1 cellular context compared by ENCODE assay signal in the genomic region with DNA sequence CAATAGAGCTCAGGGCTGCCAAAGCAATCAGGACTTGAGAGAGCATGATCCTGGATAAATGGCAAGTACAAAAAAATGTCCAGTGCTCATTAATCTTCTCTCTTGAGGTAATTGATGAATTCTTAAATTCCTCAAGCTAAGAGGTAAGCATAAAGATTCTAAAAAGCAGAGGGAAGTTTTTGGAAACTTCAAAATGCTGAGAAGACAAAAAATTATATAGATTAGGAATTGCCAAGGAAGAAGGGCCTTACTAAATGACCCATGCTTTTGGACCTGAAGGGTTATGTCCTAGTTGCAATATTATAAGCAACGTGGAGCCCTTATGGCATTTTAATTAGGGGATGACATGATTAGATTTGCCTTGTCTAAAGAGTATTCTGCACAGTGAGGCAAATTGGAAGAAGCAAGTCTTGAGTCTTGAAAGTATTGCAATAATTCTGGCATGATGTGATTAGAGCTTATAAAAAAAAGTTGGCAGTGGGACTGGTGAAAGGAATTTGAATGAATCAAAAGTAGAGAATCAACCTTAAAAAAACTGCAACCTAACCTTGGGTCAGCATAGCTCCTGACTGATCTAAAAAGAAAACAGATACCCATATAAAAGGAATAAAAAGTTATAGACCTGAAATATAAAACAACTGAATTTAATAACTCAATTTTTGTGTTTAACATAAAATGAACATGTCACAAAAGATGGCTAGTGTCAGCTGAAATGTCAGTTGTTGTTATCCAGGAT.
TF ChIP-seq lines count a peak whose summit lies in the region.

No MANE protein-coding gene starts in this region.

TF ChIP-seq in IMR-90, 13 proteins besides CTCF, POLR2A, EP300 and RAD21:
- no peak for TF ChIP-seq SMC3 (IDR thresholded peaks at IDR 0.05; ENCODE audit: low read depth, low read length)
- TF ChIP-seq, protein P1, sequence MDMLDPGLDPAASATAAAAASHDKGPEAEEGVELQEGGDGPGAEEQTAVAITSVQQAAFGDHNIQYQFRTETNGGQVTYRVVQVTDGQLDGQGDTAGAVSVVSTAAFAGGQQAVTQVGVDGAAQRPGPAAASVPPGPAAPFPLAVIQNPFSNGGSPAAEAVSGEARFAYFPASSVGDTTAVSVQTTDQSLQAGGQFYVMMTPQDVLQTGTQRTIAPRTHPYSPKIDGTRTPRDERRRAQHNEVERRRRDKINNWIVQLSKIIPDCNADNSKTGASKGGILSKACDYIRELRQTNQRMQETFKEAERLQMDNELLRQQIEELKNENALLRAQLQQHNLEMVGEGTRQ (IDR thresholded peaks at IDR 0.05; ENCODE audit: low read depth, low read length), result no peak
- no peak for TF ChIP-seq BHLHE40 (IDR thresholded peaks at IDR 0.05; ENCODE audit: low read depth, low read length)
- no peak for TF ChIP-seq RFX5 (IDR thresholded peaks at IDR 0.05; ENCODE audit: low read depth, low read length)
- TF ChIP-seq RCOR1 (IDR thresholded peaks at IDR 0.05; ENCODE audit: insufficient replicate concordance, low read length), result no peak
- peak; percentile 69 for TF ChIP-seq MAFK (IDR thresholded peaks at IDR 0.05; ENCODE audit: low read depth, low read length)
